3 cellular contexts compared by ENCODE assay signal in the genomic region with DNA sequence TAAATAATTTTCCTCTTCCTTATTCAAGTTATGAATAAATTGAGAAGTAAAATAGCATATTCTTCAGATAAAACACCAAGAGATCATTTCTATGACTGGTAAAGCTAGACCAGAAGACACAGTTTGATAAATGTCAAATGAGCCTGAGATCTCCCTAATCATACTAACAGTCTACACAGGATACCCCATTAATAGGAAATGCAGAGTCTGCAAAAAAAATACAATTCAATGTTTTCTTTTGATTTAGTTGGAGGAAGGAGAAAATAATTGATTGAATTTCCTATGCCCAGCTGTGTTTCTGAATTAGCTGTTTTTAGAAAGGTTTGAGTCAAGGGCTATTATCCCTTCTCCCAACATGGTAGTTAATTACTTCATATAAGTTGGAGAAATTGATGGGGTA.
A peak's percentile ranks its signal among the peaks of the same experiment; 100 is the strongest.
TF ChIP-seq lines count a peak whose summit lies in the region.

No MANE protein-coding gene starts in this region.

TF ChIP-seq in HepG2, 621 proteins besides CTCF, POLR2A, EP300 and RAD21:
- TF ChIP-seq, protein P1, sequence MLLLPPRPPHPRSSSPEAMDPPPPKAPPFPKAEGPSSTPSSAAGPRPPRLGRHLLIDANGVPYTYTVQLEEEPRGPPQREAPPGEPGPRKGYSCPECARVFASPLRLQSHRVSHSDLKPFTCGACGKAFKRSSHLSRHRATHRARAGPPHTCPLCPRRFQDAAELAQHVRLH (CRISPR knock-in tag; IDR thresholded peaks at IDR 0.05; ENCODE audit: borderline replicate concordance, low read depth): no peak
- TF ChIP-seq MAFF (IDR thresholded peaks at IDR 0.05; ENCODE audit: low read depth, low read length) (0 out of 2 replicates have a peak, but pooled peaks have one; percentile 13), ETV6 (CRISPR knock-in tag; conservative IDR thresholded peaks at IDR 0.05) (no peak), MAFK (conservative IDR thresholded peaks at IDR 0.05 in 1 of 2, IDR thresholded peaks at IDR 0.05 in 1 of 2; ENCODE audit: low read length in 2 of 2) (peak; percentile 12 to 68; a peak in 2 of 4 replicates)

TF ChIP-seq in A549, 52 proteins besides CTCF, POLR2A, EP300 and RAD21:
- TF ChIP-seq ZNF302 (CRISPR knock-in tag; IDR thresholded peaks at IDR 0.05) (no peak), MAFK (IDR thresholded peaks at IDR 0.05; ENCODE audit: partially characterized antibody) (peak; percentile 39), RARB (CRISPR knock-in tag; IDR thresholded peaks at IDR 0.05) (no peak), EHMT2 (IDR thresholded peaks at IDR 0.05; ENCODE audit: low read depth) (no peak), TFCP2L1 (CRISPR knock-in tag; IDR thresholded peaks at IDR 0.05) (no peak), BHLHE40 (IDR thresholded peaks at IDR 0.05; ENCODE audit: low read depth, low read length) (no peak), ESRRA (IDR thresholded peaks at IDR 0.05; ENCODE audit: borderline replicate concordance, low read length) (no peak)
- TF ChIP-seq, protein P2, sequence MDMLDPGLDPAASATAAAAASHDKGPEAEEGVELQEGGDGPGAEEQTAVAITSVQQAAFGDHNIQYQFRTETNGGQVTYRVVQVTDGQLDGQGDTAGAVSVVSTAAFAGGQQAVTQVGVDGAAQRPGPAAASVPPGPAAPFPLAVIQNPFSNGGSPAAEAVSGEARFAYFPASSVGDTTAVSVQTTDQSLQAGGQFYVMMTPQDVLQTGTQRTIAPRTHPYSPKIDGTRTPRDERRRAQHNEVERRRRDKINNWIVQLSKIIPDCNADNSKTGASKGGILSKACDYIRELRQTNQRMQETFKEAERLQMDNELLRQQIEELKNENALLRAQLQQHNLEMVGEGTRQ (IDR thresholded peaks at IDR 0.05): no peak

TF ChIP-seq in IMR-90, 13 proteins besides CTCF, POLR2A, EP300 and RAD21:
- no peak for TF ChIP-seq MAZ (IDR thresholded peaks at IDR 0.05; ENCODE audit: borderline replicate concordance, low read depth, low read length)
- TF ChIP-seq CEBPB (IDR thresholded peaks at IDR 0.05; ENCODE audit: low read depth, low read length): no peak
- TF ChIP-seq MAFK (IDR thresholded peaks at IDR 0.05; ENCODE audit: low read depth, low read length): peak; percentile 61
